In genomic region chr11:77448269-77448668, GRCh38 we compare ENCODE assay signal across 17 cellular contexts. TPM values are rescaled to one million over a fixed set of nuclear protein-coding genes. Genes with fewer than 3 reads are reported as not detected.
DNase-seq lines count a peak whose midpoint lies in the region; ATAC-seq and TF ChIP-seq lines count a peak whose summit lies in the region.
"Had no signal": no experiment of that assay in that cellular context is flagged by ENCODE, and none has a peak within 500 bp of the region (broad histone marks: within the 10 kb centered on the region; RNA-seq: fewer than 3 reads in every experiment).

No MANE protein-coding gene starts in this region.

- no peak overlapping the region for H3K4me3 Mint-ChIP-seq in activated CD8-positive, alpha-beta T cell treated with anti-CD3 and anti-CD28 coated beads, Interleukin-2, amount 10 ng/mL, durations not matched to agents 7 days and 5 days
- H3K4me3 Mint-ChIP-seq in activated CD8-positive, alpha-beta T cell treated with anti-CD3 and anti-CD28 coated beads for 36 hours: no peak overlapping the region
- H3K4me3 Mint-ChIP-seq in WTC11: peak overlapping the region; percentile 20

- H3K9me3 Mint-ChIP-seq in activated CD8-positive, alpha-beta T cell treated with anti-CD3 and anti-CD28 coated beads, Interleukin-2, amount 10 ng/mL, durations not matched to agents 7 days and 5 days (ENCODE audit: insufficient read depth): no peaks in the 10 kb centered on the region
- no peaks in the 10 kb centered on the region for H3K9me3 Mint-ChIP-seq in activated CD8-positive, alpha-beta T cell treated with anti-CD3 and anti-CD28 coated beads for 36 hours
- no peaks in the 10 kb centered on the region for H3K9me3 Mint-ChIP-seq in WTC11

- POLR2A ChIA-PET in activated CD8-positive, alpha-beta T cell treated with anti-CD3 and anti-CD28 coated beads, Interleukin-2, amount 10 ng/mL, durations not matched to agents 7 days and 5 days (lab: Charles Lee): no interaction called here
- POLR2A ChIA-PET in activated CD8-positive, alpha-beta T cell treated with anti-CD3 and anti-CD28 coated beads for 36 hours (lab: Charles Lee): no interaction called here
- POLR2A ChIA-PET in WTC11 (lab: Charles Lee): no interaction called here

- DNase-seq in activated CD8-positive, alpha-beta T cell treated with anti-CD3 and anti-CD28 coated beads, Interleukin-2, amount 10 ng/mL, durations not matched to agents 7 days and 5 days: no peak
- DNase-seq in activated CD8-positive, alpha-beta T cell treated with anti-CD3 and anti-CD28 coated beads for 36 hours: no peak
- DNase-seq in WTC11 (ENCODE audit: low spot score): no peak
- DNase-seq in spleen: no peak
- no peak for DNase-seq in AG20443 (ENCODE audit: low spot score)
- no peak for DNase-seq in lower lobe of right lung
- DNase-seq: 8988T, H7, NCI-H1092 treated with DMSO at 0.1 percent for 48 hours, NCI-H2227 treated with DMSO at 0.1 percent for 48 hours, NCI-H524 treated with DMSO at 0.1 percent for 48 hours, Right ventricle myocardium superior had no signal

- H3K9me3 ChIP-seq in spleen (no peaks in the 10 kb centered on the region), lower lobe of right lung (no peaks in the 10 kb centered on the region)
- H3K9me3 ChIP-seq: BLaER1, Peyer's patch had no signal

- 60 to 80% (median 74%) methylated on average over 2 of the region's 2 CpGs for WGBS in spleen, 5 donors

- H3K27ac Mint-ChIP-seq in activated CD8-positive, alpha-beta T cell treated with anti-CD3 and anti-CD28 coated beads, Interleukin-2, amount 10 ng/mL, durations not matched to agents 7 days and 5 days: peak overlapping the region; percentile 59
- no peak overlapping the region for H3K27ac Mint-ChIP-seq in activated CD8-positive, alpha-beta T cell treated with anti-CD3 and anti-CD28 coated beads for 36 hours
- peak overlapping the region; percentile 99 for H3K27ac Mint-ChIP-seq in WTC11

- CTCF ChIA-PET in activated CD8-positive, alpha-beta T cell treated with anti-CD3 and anti-CD28 coated beads, Interleukin-2, amount 10 ng/mL, durations not matched to agents 7 days and 5 days (lab: Charles Lee): interaction anchor here (6.2 kb wide), 1 partner anchor 23 kb away, joined by 46 read pairs; no protein-coding TSS in a partner anchor
- CTCF ChIA-PET in activated CD8-positive, alpha-beta T cell treated with anti-CD3 and anti-CD28 coated beads for 36 hours (lab: Charles Lee): interaction anchor here (1.4 kb wide), 1 partner anchor 23 kb away, joined by 7 read pairs; no protein-coding TSS in a partner anchor
- CTCF ChIA-PET in WTC11 (lab: Charles Lee): interaction anchor here (1.4 kb wide), 1 partner anchor 22 kb away, joined by 5 read pairs; no protein-coding TSS in a partner anchor

- TF ChIP-seq POLR2A in spleen (IDR thresholded peaks at IDR 0.05): no peak

- peaks cover 4% of the 10 kb centered on the region for H3K36me3 Mint-ChIP-seq in activated CD8-positive, alpha-beta T cell treated with anti-CD3 and anti-CD28 coated beads, Interleukin-2, amount 10 ng/mL, durations not matched to agents 7 days and 5 days (ENCODE audit: low read depth)
- H3K36me3 Mint-ChIP-seq in activated CD8-positive, alpha-beta T cell treated with anti-CD3 and anti-CD28 coated beads for 36 hours (ENCODE audit: low read depth): no peaks in the 10 kb centered on the region
- peaks cover 13% of the 10 kb centered on the region for H3K36me3 Mint-ChIP-seq in WTC11

- peak overlapping the region in 6 of 8 donors; percentile 43 to 82 (median 62) for H3K27ac ChIP-seq in spleen
- H3K27ac ChIP-seq in lower lobe of right lung: no peak overlapping the region
- H3K27ac ChIP-seq: BLaER1, Peyer's patch, SK-N-MC had no signal

- TF ChIP-seq CTCF in activated CD8-positive, alpha-beta T cell treated with anti-CD3 and anti-CD28 coated beads for 36 hours (IDR thresholded peaks at IDR 0.05): no peak
- no peak for TF ChIP-seq CTCF in WTC11 (IDR thresholded peaks at IDR 0.05)
- no peak for TF ChIP-seq CTCF in spleen (IDR thresholded peaks at IDR 0.05 in 8 of 11, conservative IDR thresholded peaks at IDR 0.05 in 3 of 11)
- no peak for TF ChIP-seq CTCF in lower lobe of right lung (IDR thresholded peaks at IDR 0.05)

- H3K27me3 Mint-ChIP-seq in activated CD8-positive, alpha-beta T cell treated with anti-CD3 and anti-CD28 coated beads, Interleukin-2, amount 10 ng/mL, durations not matched to agents 7 days and 5 days (ENCODE audit: low read depth): no peaks in the 10 kb centered on the region
- H3K27me3 Mint-ChIP-seq in activated CD8-positive, alpha-beta T cell treated with anti-CD3 and anti-CD28 coated beads for 36 hours: no peaks in the 10 kb centered on the region
- H3K27me3 Mint-ChIP-seq in WTC11 (ENCODE audit: low read depth): no peaks in the 10 kb centered on the region

- H3K4me3 ChIP-seq in spleen (no peak overlapping the region), lower lobe of right lung (no peak overlapping the region)
- H3K4me3 ChIP-seq: BLaER1, Peyer's patch, SK-N-MC had no signal

- no peaks in the 10 kb centered on the region for H3K36me3 ChIP-seq in spleen
- H3K36me3 ChIP-seq in lower lobe of right lung: no peaks in the 10 kb centered on the region
- H3K36me3 ChIP-seq: Peyer's patch had no signal

- peaks cover 0 to 60% (median 27%) of the 10 kb centered on the region in 6 donors for H3K4me1 ChIP-seq in spleen
- no peaks in the 10 kb centered on the region for H3K4me1 ChIP-seq in lower lobe of right lung

- no peak for ATAC-seq in activated CD8-positive, alpha-beta T cell treated with anti-CD3 and anti-CD28 coated beads, Interleukin-2, amount 10 ng/mL, durations not matched to agents 7 days and 5 days
- ATAC-seq in activated CD8-positive, alpha-beta T cell treated with anti-CD3 and anti-CD28 coated beads for 36 hours: no peak
- ATAC-seq in HG03378 (IDR thresholded peaks at IDR 0.05; ENCODE audit: unreplicated experiment): peak; percentile 11
- no peak for ATAC-seq in WTC11
- no peak for ATAC-seq in GM21529 (IDR thresholded peaks at IDR 0.05; ENCODE audit: unreplicated experiment)
- no peak for ATAC-seq in lower lobe of right lung

- intact Hi-C loops in activated CD8-positive, alpha-beta T cell treated with anti-CD3 and anti-CD28 coated beads for 36 hours (cut with micrococcal nuclease): no loop called here
- intact Hi-C loops in spleen (cut with DNase I; ENCODE audit: low total_unique reads): no loop called here
- intact Hi-C loops in lower lobe of right lung (cut with DNase I): no loop called here

- H3K27me3 ChIP-seq in spleen (replicated peaks in 1 of 7) (no peaks in the 10 kb centered on the region), lower lobe of right lung (ENCODE audit: low read depth) (no peaks in the 10 kb centered on the region)
- H3K27me3 ChIP-seq: BLaER1, Peyer's patch had no signal

- peaks cover 79% of the 10 kb centered on the region for H3K4me1 Mint-ChIP-seq in activated CD8-positive, alpha-beta T cell treated with anti-CD3 and anti-CD28 coated beads, Interleukin-2, amount 10 ng/mL, durations not matched to agents 7 days and 5 days (ENCODE audit: low read depth)
- peaks cover 43% of the 10 kb centered on the region for H3K4me1 Mint-ChIP-seq in activated CD8-positive, alpha-beta T cell treated with anti-CD3 and anti-CD28 coated beads for 36 hours (ENCODE audit: low read depth)
- H3K4me1 Mint-ChIP-seq in WTC11: peaks cover 87% of the 10 kb centered on the region

TF ChIP-seq in WTC11, 78 proteins besides CTCF, POLR2A, EP300 and RAD21 (continues in another document):
- no peak for TF ChIP-seq TEAD1 (CRISPR knock-in tag; IDR thresholded peaks at IDR 0.05)
- no peak for TF ChIP-seq JUN (CRISPR knock-in tag; IDR thresholded peaks at IDR 0.05)
- TF ChIP-seq USF2 (CRISPR knock-in tag; IDR thresholded peaks at IDR 0.05): no peak
- TF ChIP-seq GTF2I (CRISPR knock-in tag; conservative IDR thresholded peaks at IDR 0.05): no peak
- TF ChIP-seq TEAD4 (CRISPR knock-in tag; IDR thresholded peaks at IDR 0.05): no peak
- TF ChIP-seq IRF1 (CRISPR knock-in tag; IDR thresholded peaks at IDR 0.05): no peak
- TF ChIP-seq, protein P1, sequence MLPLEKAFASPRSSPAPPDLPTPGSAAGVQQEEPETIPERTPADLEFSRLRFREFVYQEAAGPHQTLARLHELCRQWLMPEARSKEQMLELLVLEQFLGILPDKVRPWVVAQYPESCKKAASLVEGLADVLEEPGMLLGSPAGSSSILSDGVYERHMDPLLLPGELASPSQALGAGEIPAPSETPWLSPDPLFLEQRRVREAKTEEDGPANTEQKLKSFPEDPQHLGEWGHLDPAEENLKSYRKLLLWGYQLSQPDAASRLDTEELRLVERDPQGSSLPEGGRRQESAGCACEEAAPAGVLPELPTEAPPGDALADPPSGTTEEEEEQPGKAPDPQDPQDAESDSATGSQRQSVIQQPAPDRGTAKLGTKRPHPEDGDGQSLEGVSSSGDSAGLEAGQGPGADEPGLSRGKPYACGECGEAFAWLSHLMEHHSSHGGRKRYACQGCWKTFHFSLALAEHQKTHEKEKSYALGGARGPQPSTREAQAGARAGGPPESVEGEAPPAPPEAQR (CRISPR knock-in tag; IDR thresholded peaks at IDR 0.05): no peak
- no peak for TF ChIP-seq ZNF396 (CRISPR knock-in tag; IDR thresholded peaks at IDR 0.05; ENCODE audit: borderline replicate concordance)

RNA-seq across cellular contexts. Expression of gene PAK1, which starts 25.6 kb away (rescaled TPM):
- total RNA-seq in activated CD8-positive, alpha-beta T cell treated with anti-CD3 and anti-CD28 coated beads, Interleukin-2, amount 10 ng/mL, durations not matched to agents 7 days and 5 days: 10 to 100 TPM; 85.7 to 91.5 TPM
- 10 to 100 TPM; 43.8 to 49.9 TPM for total RNA-seq in activated CD8-positive, alpha-beta T cell treated with anti-CD3 and anti-CD28 coated beads for 36 hours
- total RNA-seq in WTC11 (2021) (160 to 191 TPM (median 166 TPM) in 3 replicates), spleen (10 to 100 TPM; 31.0 to 76.5 (median 43.1) TPM), lower lobe of right lung (40.6 TPM)
- 10 to 100 TPM in 2 of 3 donors, 1 to 10 TPM in 1; 9.3 to 16.4 (median 11.0) TPM for polyA plus RNA-seq in spleen
